15 cellular contexts compared by ENCODE assay signal in genomic region chr9:120395374-120395773, GRCh38.
"Had no signal": no experiment of that assay in that cellular context is flagged by ENCODE, and none has a peak within 500 bp of the region (broad histone marks: within the 10 kb centered on the region; RNA-seq: fewer than 3 reads in every experiment).

No MANE protein-coding gene starts in this region.

- H3K9me3 ChIP-seq: body of pancreas, left ventricle myocardium inferior, ovary, tibial artery had no signal

- H3K27me3 Mint-ChIP-seq: stimulated activated naive B cell treated with anti-CD40 and anti-IgM and Interleukin-4, amounts not matched to agents 10 μg/mL and 1 μg/mL and 100 μg/mL, for 72 hours had no signal

- H3K4me3 ChIP-seq: body of pancreas, left ventricle myocardium inferior, ovary, tibial artery had no signal

- H3K27ac Mint-ChIP-seq: activated naive CD4-positive, alpha-beta T cell treated with anti-CD3 and anti-CD28 coated beads for 36 hours; stimulated activated naive B cell treated with anti-CD40 and anti-IgM and Interleukin-4, amounts not matched to agents 10 μg/mL and 1 μg/mL and 100 μg/mL, for 72 hours had no signal

- H3K36me3 ChIP-seq: ovary had no signal

- H3K4me1 ChIP-seq: body of pancreas, left ventricle myocardium inferior had no signal

- H3K9me3 Mint-ChIP-seq: activated naive CD4-positive, alpha-beta T cell treated with anti-CD3 and anti-CD28 coated beads for 36 hours; stimulated activated naive B cell treated with anti-CD40 and anti-IgM and Interleukin-4, amounts not matched to agents 10 μg/mL and 1 μg/mL and 100 μg/mL, for 72 hours had no signal

- DNase-seq: activated CD4-positive, alpha-beta T cell treated with anti-CD3 and anti-CD28 coated beads, Interleukin-2, amount 50 U/mL, for 1 hour; activated CD8-positive, alpha-beta memory T cell treated with anti-CD3 and anti-CD28 coated beads for 24 hours; activated naive CD4-positive, alpha-beta T cell treated with anti-CD3 and anti-CD28 coated beads for 36 hours; body of pancreas; effector CD8-positive, alpha-beta T cell; foreskin fibroblast; left ventricle myocardium inferior; mesendoderm; ovary; stimulated activated CD4-positive, alpha-beta T cell treated with anti-CD3 and anti-CD28 coated beads, Interleukin-15, amount 100 ng/mL, for 24 hours; stimulated activated CD4-positive, alpha-beta T cell treated with anti-CD3 and anti-CD28 coated beads, Interleukin-4, amount 100 ng/mL, for 1 hour; stimulated activated naive B cell treated with anti-CD40 and anti-IgM and Interleukin-4, amounts not matched to agents 10 μg/mL and 1 μg/mL and 100 μg/mL, for 72 hours; T-helper 9 cell; tibial artery had no signal

- H3K27ac ChIP-seq: body of pancreas, left ventricle myocardium inferior, ovary, tibial artery had no signal

- H3K27me3 ChIP-seq: body of pancreas, ovary, tibial artery had no signal

- H3K4me3 Mint-ChIP-seq: activated naive CD4-positive, alpha-beta T cell treated with anti-CD3 and anti-CD28 coated beads for 36 hours; stimulated activated naive B cell treated with anti-CD40 and anti-IgM and Interleukin-4, amounts not matched to agents 10 μg/mL and 1 μg/mL and 100 μg/mL, for 72 hours had no signal

- ATAC-seq: activated CD4-positive, CD25-positive, alpha-beta regulatory T cell treated with anti-CD3 and anti-CD28 coated beads, Interleukin-2, amount 50 U/mL, for 24 hours; body of pancreas; stimulated activated naive B cell treated with anti-CD40 and anti-IgM and Interleukin-4, amounts not matched to agents 10 μg/mL and 1 μg/mL and 100 μg/mL, for 72 hours had no signal
